13 cellular contexts compared by ENCODE assay signal in the genomic region with DNA sequence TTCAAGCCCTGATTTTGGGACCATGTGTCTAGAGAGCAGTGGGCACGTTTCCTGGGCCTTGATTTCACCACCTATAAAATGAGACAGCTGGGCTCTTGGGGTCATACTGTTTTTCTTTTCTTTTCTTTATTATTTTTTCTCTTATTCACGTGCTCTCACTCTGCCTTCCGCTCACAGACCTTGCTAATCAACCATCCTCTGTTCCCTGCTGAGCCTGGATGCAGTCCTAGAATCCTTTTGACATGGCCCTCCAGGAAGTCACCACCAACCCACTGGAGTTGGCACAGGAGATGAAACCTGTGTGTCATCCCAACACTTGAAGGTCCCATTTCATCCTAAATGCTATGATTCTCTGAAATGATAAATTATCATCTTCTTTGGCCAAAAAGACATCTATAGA.
DNase-seq lines count a peak whose midpoint lies in the region; TF ChIP-seq lines count a peak whose summit lies in the region.
"Had no signal": no experiment of that assay in that cellular context is flagged by ENCODE, and none has a peak within 500 bp of the region (broad histone marks: within the 10 kb centered on the region; RNA-seq: fewer than 3 reads in every experiment).

No MANE protein-coding gene starts in this region.

- H3K36me3 ChIP-seq in MG63 = no peaks in the 10 kb centered on the region
- no peaks in the 10 kb centered on the region for H3K36me3 ChIP-seq in esophagus squamous epithelium
- H3K36me3 ChIP-seq: BE2C had no signal

- no peaks in the 10 kb centered on the region for H3K9me3 ChIP-seq in MG63
- H3K9me3 ChIP-seq in esophagus squamous epithelium = no peaks in the 10 kb centered on the region
- H3K9me3 ChIP-seq: BE2C had no signal

- H3K4me3 Mint-ChIP-seq in osteocyte (ENCODE audit: unreplicated experiment) = no peak overlapping the region
- H3K4me3 Mint-ChIP-seq: CD4-positive, alpha-beta memory T cell; GM23338 had no signal

- no peaks in the 10 kb centered on the region for H3K36me3 Mint-ChIP-seq in osteocyte (ENCODE audit: unreplicated experiment)
- H3K36me3 Mint-ChIP-seq: CD4-positive, alpha-beta memory T cell had no signal

- H3K27me3 ChIP-seq in MG63 = no peaks in the 10 kb centered on the region
- no peaks in the 10 kb centered on the region for H3K27me3 ChIP-seq in esophagus squamous epithelium
- H3K27me3 ChIP-seq: BE2C had no signal

- H3K4me3 ChIP-seq in MG63 (no peak overlapping the region), esophagus squamous epithelium (no peak overlapping the region)
- H3K4me3 ChIP-seq: GM12878, GM23338 had no signal

- H3K27me3 Mint-ChIP-seq in osteocyte (ENCODE audit: unreplicated experiment) = no peaks in the 10 kb centered on the region

- no peaks in the 10 kb centered on the region for H3K4me1 Mint-ChIP-seq in osteocyte (ENCODE audit: unreplicated experiment)
- H3K4me1 Mint-ChIP-seq: CD4-positive, alpha-beta memory T cell had no signal

- H3K27ac Mint-ChIP-seq in osteocyte (ENCODE audit: unreplicated experiment) = no peak overlapping the region
- H3K27ac Mint-ChIP-seq: CD4-positive, alpha-beta memory T cell; GM23338 had no signal

- H3K9me3 Mint-ChIP-seq in osteocyte (ENCODE audit: unreplicated experiment) = peaks cover 15% of the 10 kb centered on the region
- H3K9me3 Mint-ChIP-seq: GM23338 had no signal

- 60% methylated on average over 2 to 3 of the region's 3 CpGs for WGBS in esophagus squamous epithelium, 2 donors

- H3K27ac ChIP-seq in caudate nucleus (ENCODE audit: low read depth, low read length) = peak overlapping the region; percentile 73
- peak overlapping the region; percentile 27 for H3K27ac ChIP-seq in temporal lobe (ENCODE audit: low read depth, low read length)
- no peak overlapping the region for H3K27ac ChIP-seq in esophagus squamous epithelium
- H3K27ac ChIP-seq: C4-2B had no signal

- TF ChIP-seq CTCF in osteocyte (IDR thresholded peaks at IDR 0.05) (no peak), esophagus squamous epithelium (IDR thresholded peaks at IDR 0.05) (no peak)

- intact Hi-C loops in esophagus squamous epithelium (cut with DNase I) = no loop called here

- no peaks in the 10 kb centered on the region for H3K4me1 ChIP-seq in esophagus squamous epithelium
- H3K4me1 ChIP-seq: BE2C had no signal

- TF ChIP-seq POLR2A in esophagus squamous epithelium (IDR thresholded peaks at IDR 0.05) = no peak

- peak; percentile 53 for DNase-seq in NCI-H345 (lab: John Stamatoyannopoulos, UW)
- no peak for DNase-seq in NCI-H345 treated with DMSO at 0.1 percent for 48 hours (lab: John Stamatoyannopoulos, UW; ENCODE audit: unreplicated experiment)
- peak; percentile 9 for DNase-seq in MG63
- no peak for DNase-seq in caudate nucleus (lab: John Stamatoyannopoulos, UW)
- no peak for DNase-seq in osteocyte (ENCODE audit: extremely low spot score, unreplicated experiment)
- no peak for DNase-seq in esophagus squamous epithelium (lab: John Stamatoyannopoulos, UW)
- DNase-seq: BE2C; CD4-positive, alpha-beta memory T cell; H7 had no signal

Comparison
In these comparisons a context has a peak if more than half of its experiments do, and no peak if none do; other contexts are left out.
1. DNase-seq: peak in NCI-H345 (single experiment) and MG63 (single experiment); none in NCI-H345 treated with DMSO at 0.1 percent for 48 hours (single experiment), caudate nucleus (0 of 61), osteocyte (single experiment) and esophagus squamous epithelium (single experiment).
2. H3K27ac ChIP-seq: peak in caudate nucleus (single experiment) and temporal lobe (single experiment); none in esophagus squamous epithelium (0 of 4).